In the genomic region with DNA sequence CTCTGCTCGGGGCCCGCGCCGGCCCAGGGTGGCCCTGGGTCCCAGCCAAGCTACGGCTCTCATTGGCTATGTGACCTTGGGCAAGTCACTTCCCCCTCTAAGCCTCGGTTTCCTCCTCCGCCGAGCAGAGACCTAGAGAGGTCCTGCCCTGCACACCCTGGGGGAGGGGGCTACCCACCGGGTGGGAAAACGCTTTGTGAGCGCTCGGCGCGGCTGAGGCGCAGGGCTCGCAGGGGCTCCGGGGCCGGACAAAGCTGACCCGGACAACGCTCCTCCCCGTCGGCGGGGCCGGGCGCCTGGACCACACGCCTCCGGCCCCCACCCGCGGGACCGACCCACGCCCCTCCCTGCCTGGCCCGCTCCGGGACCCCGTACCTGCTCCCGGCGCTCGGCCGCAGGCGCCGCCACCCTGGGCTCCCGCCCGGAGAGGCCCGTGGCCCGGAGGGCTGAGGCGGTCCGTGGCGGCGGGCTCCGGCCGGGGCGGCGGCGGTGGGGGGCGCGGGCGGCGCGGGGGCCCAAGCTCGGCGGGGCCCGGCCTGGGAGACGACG, we compare ENCODE assay signal across 8 cellular contexts.
DNase-seq lines count a peak whose midpoint lies in the region; ATAC-seq, FAIRE-seq and TF ChIP-seq lines count a peak whose summit lies in the region.

No MANE protein-coding gene starts in this region.

- in situ Hi-C loops in Caki2 (cut with HindIII; ENCODE audit: low pct_unique_long_range_greater_than_20kb, low sequenced_read_pairs) = no loop called here

- peaks cover 49% of the 10 kb centered on the region for H3K4me1 ChIP-seq in HUES48 (ENCODE audit: control insufficient read depth, insufficient read depth, low read length)
- peaks cover 0 to 27% (median 2%) of the 10 kb centered on the region in 4 donors for H3K4me1 ChIP-seq in right lobe of liver

- H3K36me3 ChIP-seq in HUES48 (ENCODE audit: control insufficient read depth, insufficient read depth, low read length) (0 out of 2 replicates have a peak, but pooled peaks cover 2% of the 10 kb centered on the region), right lobe of liver (no peaks in the 10 kb centered on the region)

- TF ChIP-seq POLR2A in right lobe of liver (IDR thresholded peaks at IDR 0.05) = no peak

- H3K4me3 ChIP-seq in HUES48 (ENCODE audit: low read depth, low read length) (peak overlapping the region; percentile 75), right lobe of liver (peak overlapping the region; percentile 95 to 96 (median 96))

- no peaks in the 10 kb centered on the region for H3K9me3 ChIP-seq in HUES48 (ENCODE audit: control insufficient read depth, insufficient read depth, low read length)
- no peaks in the 10 kb centered on the region for H3K9me3 ChIP-seq in right lobe of liver

- intact Hi-C loops in right lobe of liver (cut with DNase I) = no loop called here

- peak overlapping the region; percentile 64 for H3K9ac ChIP-seq in HUES48 (ENCODE audit: low read depth, low read length)

- ATAC-seq in GM21390 (IDR thresholded peaks at IDR 0.05; ENCODE audit: unreplicated experiment) (peak; percentile 53), right lobe of liver (peak; percentile 14 to 59 (median 38))

- no peak for TF ChIP-seq CTCF in VCaP (conservative IDR thresholded peaks at IDR 0.05)
- TF ChIP-seq CTCF in right lobe of liver (IDR thresholded peaks at IDR 0.05) = no peak

- WGBS in right lobe of liver (ENCODE audit: insufficient coverage, low coverage, low lambda C conversion rate, missing lambda C conversion rate) = no CpG with 5 or more reads among the region's 63 CpGs

- FAIRE-seq in frontal cortex (lab: Jason Lieb, UNC) = no peak

- H3K27ac ChIP-seq in HUES48 (ENCODE audit: low read depth, low read length) (peak overlapping the region; percentile 90), VCaP (peak overlapping the region; percentile 85), right lobe of liver (peak overlapping the region; percentile 68 to 76 (median 76))

- H3K27me3 ChIP-seq in HUES48 (ENCODE audit: control insufficient read depth, insufficient read depth, low read length) = no peaks in the 10 kb centered on the region
- H3K27me3 ChIP-seq in right lobe of liver = no peaks in the 10 kb centered on the region

- DNase-seq in Caki2 (ENCODE audit: low read depth) (peak; percentile 19), cerebellar cortex (ENCODE audit: low spot score) (peak; percentile 14), right lobe of liver (peak; percentile 67 to 74 (median 68)), frontal cortex (ENCODE audit: low spot score in 2 of 2) (no peak)
- DNase-seq in stimulated activated CD8-positive, alpha-beta memory T cell treated with anti-CD3 and anti-CD28 coated beads, Interleukin-15, amount 100 ng/mL, for 24 hours (ENCODE audit: low read depth) = peak; percentile 28

Comparison
In these comparisons a context has a peak if more than half of its experiments do, and no peak if none do; other contexts are left out.
1. DNase-seq: peak in Caki2 (single experiment), cerebellar cortex (single experiment), right lobe of liver (3 of 3) and stimulated activated CD8-positive, alpha-beta memory T cell treated with anti-CD3 and anti-CD28 coated beads, Interleukin-15, amount 100 ng/mL, for 24 hours (single experiment); none in frontal cortex (0 of 2).
2. Peak in every context shown above with its lines, with median percentiles within 50 percentile points of each other: H3K27ac ChIP-seq.